In genomic region chr16:51524555-51525373, GRCh38 we compare ENCODE assay signal across 11 cellular contexts.
DNase-seq lines count a peak whose midpoint lies in the region; ATAC-seq and TF ChIP-seq lines count a peak whose summit lies in the region.
"Had no signal": no experiment of that assay in that cellular context is flagged by ENCODE, and none has a peak within 500 bp of the region (broad histone marks: within the 10 kb centered on the region; RNA-seq: fewer than 3 reads in every experiment).

No MANE protein-coding gene starts in this region.

- H3K36me3 ChIP-seq in cardiac muscle cell (no peaks in the 10 kb centered on the region), PC-3 (ENCODE audit: low read depth, low read length) (no peaks in the 10 kb centered on the region)
- H3K36me3 ChIP-seq: adrenal gland had no signal

- BruUV-seq in PC-3 (replicated peaks; lab: Mats Ljungman, UMichigan), result no TSS peak

- no peaks in the 10 kb centered on the region for H3K79me2 ChIP-seq in PC-3 (ENCODE audit: low read length)

- no peaks in the 10 kb centered on the region for H3F3A ChIP-seq in PC-3 (ENCODE audit: low read length, unreplicated experiment)

- DNase-seq in cardiac muscle cell (ENCODE audit: low read depth in 1 of 2, low spot score in 1 of 2), result peak in 1 of 2 donors; percentile 55
- no peak for DNase-seq in left ventricle myocardium superior
- peak; percentile 86 for DNase-seq in astrocyte of the cerebellum (ENCODE audit: low read depth)
- peak; percentile 60 for DNase-seq in iris pigment epithelial cell (ENCODE audit: low read depth)
- no peak for DNase-seq in PC-3
- DNase-seq in mucosa of gallbladder (ENCODE audit: low spot score), result no peak
- no peak for DNase-seq in LoVo (ENCODE audit: low spot score)
- no peak for DNase-seq in activated CD4-positive, alpha-beta T cell treated with anti-CD3 and anti-CD28 coated beads, Interleukin-2, amount 50 U/mL, for 48 hours
- DNase-seq: activated CD4-positive, alpha-beta T cell treated with anti-CD3 and anti-CD28 coated beads, Interleukin-2, amount 10 ng/mL, durations not matched to agents 7 days and 5 days; NCI-H1417 treated with DMSO at 0.1 percent for 48 hours had no signal

- H3K4me3 ChIP-seq in cardiac muscle cell (no peak overlapping the region), astrocyte of the cerebellum (ENCODE audit: low read depth, low read length) (no peak overlapping the region), PC-3 (ENCODE audit: low read length) (no peak overlapping the region)
- H3K4me3 ChIP-seq: adrenal gland had no signal

- no peak overlapping the region for H2AFZ ChIP-seq in PC-3 (ENCODE audit: low read length)

- in situ Hi-C loops in astrocyte of the cerebellum (cut with HindIII; ENCODE audit: low sequenced_read_pairs), result loop anchor here (5.0 kb wide), 1 partner anchor 38 kb away; no protein-coding TSS in a partner anchor

- ATAC-seq in left ventricle myocardium superior, result no peak
- no peak for ATAC-seq in PC-3

- H3K9me3 ChIP-seq in cardiac muscle cell (ENCODE audit: low read depth) (no peaks in the 10 kb centered on the region), PC-3 (ENCODE audit: low read length) (no peaks in the 10 kb centered on the region)
- H3K9me3 ChIP-seq: adrenal gland had no signal

- H3K27me3 ChIP-seq in cardiac muscle cell (no peaks in the 10 kb centered on the region), PC-3 (ENCODE audit: low read length) (no peaks in the 10 kb centered on the region)
- H3K27me3 ChIP-seq: adrenal gland had no signal

- no peaks in the 10 kb centered on the region for H4K20me1 ChIP-seq in PC-3 (ENCODE audit: low read length)

- H3K4me1 ChIP-seq in cardiac muscle cell (ENCODE audit: low read depth) (no peaks in the 10 kb centered on the region), PC-3 (ENCODE audit: insufficient read depth, low read length) (no peaks in the 10 kb centered on the region)
- H3K4me1 ChIP-seq: adrenal gland had no signal

- CTCF ChIA-PET in PC-3 (lab: Charles Lee), result no interaction called here

- no peaks in the 10 kb centered on the region for H3K9me2 ChIP-seq in PC-3 (replicated peaks; ENCODE audit: low read length)

- H3K27ac ChIP-seq in cardiac muscle cell (no peak overlapping the region), PC-3 (ENCODE audit: low read length) (no peak overlapping the region)
- H3K27ac ChIP-seq: adrenal gland had no signal

- H3K4me2 ChIP-seq in PC-3 (ENCODE audit: low read length), result no peak overlapping the region

- POLR2A ChIA-PET in PC-3 (lab: Charles Lee; ENCODE audit: unreplicated experiment), result no interaction called here

- TF ChIP-seq CTCF in cardiac muscle cell (IDR thresholded peaks at IDR 0.05; ENCODE audit: low read depth, low read length), result peak; percentile 8
- TF ChIP-seq CTCF in astrocyte of the cerebellum (IDR thresholded peaks at IDR 0.05; ENCODE audit: low read depth, low read length, missing control alignments), result peak; percentile 27
- TF ChIP-seq CTCF in PC-3 (conservative IDR thresholded peaks at IDR 0.05; ENCODE audit: low read depth, low read length), result no peak

- no peak overlapping the region for H3K9ac ChIP-seq in PC-3 (ENCODE audit: low read length)

- intact Hi-C loops in left ventricle myocardium superior (cut with micrococcal nuclease), result no loop called here
- intact Hi-C loops in PC-3 (cut with micrococcal nuclease), result no loop called here

Comparison
In these comparisons a context has a peak if more than half of its experiments do, and no peak if none do; other contexts are left out.
1. DNase-seq: peak in astrocyte of the cerebellum (single experiment) and iris pigment epithelial cell (single experiment); none in left ventricle myocardium superior (single experiment), PC-3 (single experiment), mucosa of gallbladder (single experiment), LoVo (single experiment) and activated CD4-positive, alpha-beta T cell treated with anti-CD3 and anti-CD28 coated beads, Interleukin-2, amount 50 U/mL, for 48 hours (0 of 2).